Comparison of ENCODE assay signal across 2 cellular contexts in the genomic region with DNA sequence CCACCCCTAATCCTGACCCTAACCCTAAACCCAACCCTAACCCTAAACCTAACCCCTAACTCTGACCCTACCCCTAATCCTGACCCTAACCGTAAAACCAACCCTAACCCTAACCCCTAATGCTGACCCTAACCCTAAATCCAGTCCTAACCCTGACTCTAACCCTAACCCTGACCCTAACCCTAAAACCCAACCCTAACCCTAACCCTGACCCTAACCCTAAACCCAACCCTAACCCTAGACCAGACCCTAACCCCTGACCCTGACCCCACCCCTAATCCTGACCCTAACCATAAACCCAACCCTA.
A peak's percentile ranks its signal among the peaks of the same experiment; 100 is the strongest.
TF ChIP-seq lines count a peak whose summit lies in the region.

No MANE protein-coding gene starts in this region.

TF ChIP-seq in A549, 52 proteins besides CTCF, POLR2A, EP300 and RAD21 (continued from another document):
- no peak for TF ChIP-seq TFCP2L1 (CRISPR knock-in tag; IDR thresholded peaks at IDR 0.05)
- TF ChIP-seq BHLHE40 (IDR thresholded peaks at IDR 0.05; ENCODE audit: low read depth, low read length): no peak
- TF ChIP-seq, protein P1, sequence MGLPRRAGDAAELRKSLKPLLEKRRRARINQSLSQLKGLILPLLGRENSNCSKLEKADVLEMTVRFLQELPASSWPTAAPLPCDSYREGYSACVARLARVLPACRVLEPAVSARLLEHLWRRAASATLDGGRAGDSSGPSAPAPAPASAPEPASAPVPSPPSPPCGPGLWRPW (IDR thresholded peaks at IDR 0.05): no peak
- TF ChIP-seq, protein P2, sequence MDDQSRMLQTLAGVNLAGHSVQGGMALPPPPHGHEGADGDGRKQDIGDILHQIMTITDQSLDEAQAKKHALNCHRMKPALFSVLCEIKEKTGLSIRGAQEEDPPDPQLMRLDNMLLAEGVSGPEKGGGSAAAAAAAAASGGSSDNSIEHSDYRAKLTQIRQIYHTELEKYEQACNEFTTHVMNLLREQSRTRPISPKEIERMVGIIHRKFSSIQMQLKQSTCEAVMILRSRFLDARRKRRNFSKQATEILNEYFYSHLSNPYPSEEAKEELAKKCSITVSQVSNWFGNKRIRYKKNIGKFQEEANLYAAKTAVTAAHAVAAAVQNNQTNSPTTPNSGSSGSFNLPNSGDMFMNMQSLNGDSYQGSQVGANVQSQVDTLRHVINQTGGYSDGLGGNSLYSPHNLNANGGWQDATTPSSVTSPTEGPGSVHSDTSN (IDR thresholded peaks at IDR 0.05): no peak
- no peak for TF ChIP-seq ZNF302 (CRISPR knock-in tag; IDR thresholded peaks at IDR 0.05)
- no peak for TF ChIP-seq MYC (IDR thresholded peaks at IDR 0.05; ENCODE audit: borderline replicate concordance, low read length)
- TF ChIP-seq EHMT2 (IDR thresholded peaks at IDR 0.05; ENCODE audit: low read depth): no peak
- no peak for TF ChIP-seq RFX5 (IDR thresholded peaks at IDR 0.05)
- TF ChIP-seq TP53 (CRISPR knock-in tag; IDR thresholded peaks at IDR 0.05): no peak
- TF ChIP-seq NPAS2 (CRISPR knock-in tag; IDR thresholded peaks at IDR 0.05; ENCODE audit: borderline replicate concordance): no peak
- TF ChIP-seq CHD4 (IDR thresholded peaks at IDR 0.05; ENCODE audit: borderline replicate concordance): no peak
- TF ChIP-seq KDM5A (IDR thresholded peaks at IDR 0.05): no peak
- no peak for TF ChIP-seq HOXB13 (CRISPR knock-in tag; IDR thresholded peaks at IDR 0.05; ENCODE audit: low read depth)
- no peak for TF ChIP-seq HEYL (CRISPR knock-in tag; IDR thresholded peaks at IDR 0.05)
- TF ChIP-seq, protein P3, sequence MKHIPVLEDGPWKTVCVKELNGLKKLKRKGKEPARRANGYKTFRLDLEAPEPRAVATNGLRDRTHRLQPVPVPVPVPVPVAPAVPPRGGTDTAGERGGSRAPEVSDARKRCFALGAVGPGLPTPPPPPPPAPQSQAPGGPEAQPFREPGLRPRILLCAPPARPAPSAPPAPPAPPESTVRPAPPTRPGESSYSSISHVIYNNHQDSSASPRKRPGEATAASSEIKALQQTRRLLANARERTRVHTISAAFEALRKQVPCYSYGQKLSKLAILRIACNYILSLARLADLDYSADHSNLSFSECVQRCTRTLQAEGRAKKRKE (CRISPR knock-in tag; IDR thresholded peaks at IDR 0.05; ENCODE audit: low read depth): no peak

TF ChIP-seq in HEK293, 187 proteins besides CTCF, POLR2A, EP300 and RAD21 (continued from another document):
- TF ChIP-seq, protein P4, sequence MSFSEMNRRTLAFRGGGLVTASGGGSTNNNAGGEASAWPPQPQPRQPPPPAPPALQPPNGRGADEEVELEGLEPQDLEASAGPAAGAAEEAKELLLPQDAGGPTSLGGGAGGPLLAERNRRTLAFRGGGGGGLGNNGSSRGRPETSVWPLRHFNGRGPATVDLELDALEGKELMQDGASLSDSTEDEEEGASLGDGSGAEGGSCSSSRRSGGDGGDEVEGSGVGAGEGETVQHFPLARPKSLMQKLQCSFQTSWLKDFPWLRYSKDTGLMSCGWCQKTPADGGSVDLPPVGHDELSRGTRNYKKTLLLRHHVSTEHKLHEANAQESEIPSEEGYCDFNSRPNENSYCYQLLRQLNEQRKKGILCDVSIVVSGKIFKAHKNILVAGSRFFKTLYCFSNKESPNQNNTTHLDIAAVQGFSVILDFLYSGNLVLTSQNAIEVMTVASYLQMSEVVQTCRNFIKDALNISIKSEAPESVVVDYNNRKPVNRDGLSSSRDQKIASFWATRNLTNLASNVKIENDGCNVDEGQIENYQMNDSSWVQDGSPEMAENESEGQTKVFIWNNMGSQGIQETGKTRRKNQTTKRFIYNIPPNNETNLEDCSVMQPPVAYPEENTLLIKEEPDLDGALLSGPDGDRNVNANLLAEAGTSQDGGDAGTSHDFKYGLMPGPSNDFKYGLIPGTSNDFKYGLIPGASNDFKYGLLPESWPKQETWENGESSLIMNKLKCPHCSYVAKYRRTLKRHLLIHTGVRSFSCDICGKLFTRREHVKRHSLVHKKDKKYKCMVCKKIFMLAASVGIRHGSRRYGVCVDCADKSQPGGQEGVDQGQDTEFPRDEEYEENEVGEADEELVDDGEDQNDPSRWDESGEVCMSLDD (tag by site-specific recombination; IDR thresholded peaks at IDR 0.05): 0 out of 2 replicates have a peak, but pooled peaks have one; percentile 50
